ENCODE assay signal across 13 cellular contexts in the genomic region with DNA sequence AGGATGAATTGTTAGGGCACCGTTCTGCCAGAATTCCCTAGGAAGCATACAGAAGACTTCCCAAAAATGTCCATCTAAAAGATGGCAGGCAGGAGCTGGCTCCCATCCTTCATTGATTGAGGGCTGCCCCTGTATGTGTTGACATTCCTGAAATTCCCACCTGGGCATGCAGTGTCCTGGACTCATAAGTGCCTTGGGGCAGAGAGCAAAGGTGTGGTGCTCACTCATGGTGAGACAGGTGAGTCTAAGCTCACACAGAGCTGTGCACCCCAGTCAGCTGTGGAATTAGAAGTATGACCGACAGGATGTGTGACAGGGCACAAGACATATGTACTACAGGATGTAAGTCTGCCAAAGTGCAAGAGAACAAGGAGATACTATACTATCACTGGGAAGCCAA.
A peak's percentile ranks its signal among the peaks of the same experiment; 100 is the strongest.
DNase-seq lines count a peak whose midpoint lies in the region; ATAC-seq and TF ChIP-seq lines count a peak whose summit lies in the region.
"Had no signal": no experiment of that assay in that cellular context is flagged by ENCODE, and none has a peak within 500 bp of the region (broad histone marks: within the 10 kb centered on the region; RNA-seq: fewer than 3 reads in every experiment).

No MANE protein-coding gene starts in this region.

- CTCF ChIA-PET in RWPE1 (lab: Yijun Ruan, JAX) = no interaction called here

- POLR2A ChIA-PET in RWPE1 (lab: Yijun Ruan, JAX; ENCODE audit: low non-redundant PET) = no interaction called here

- no peaks in the 10 kb centered on the region for H3K9me3 Mint-ChIP-seq in activated T-helper 1 cell treated with anti-CD3 and anti-CD28 coated beads, Interleukin-12 subunit alpha, Interleukin-12 subunit beta, Interleukin-2, Interleukin-4 antibody, amounts not matched to agents 30 ng/mL and 10 ng/mL and 1 ng/mL, durations not matched to agents 14 hours and 24 hours and 36 hours

- intact Hi-C loops in activated T-helper 1 cell treated with anti-CD3 and anti-CD28 coated beads, Interleukin-12 subunit alpha, Interleukin-12 subunit beta, Interleukin-2, Interleukin-4 antibody, amounts not matched to agents 30 ng/mL and 10 ng/mL and 1 ng/mL, durations not matched to agents 14 hours and 24 hours and 36 hours (cut with micrococcal nuclease) = no loop called here

- no peaks in the 10 kb centered on the region for H3K4me1 Mint-ChIP-seq in activated T-helper 1 cell treated with anti-CD3 and anti-CD28 coated beads, Interleukin-12 subunit alpha, Interleukin-12 subunit beta, Interleukin-2, Interleukin-4 antibody, amounts not matched to agents 30 ng/mL and 10 ng/mL and 1 ng/mL, durations not matched to agents 14 hours and 24 hours and 36 hours (ENCODE audit: low read depth)
- H3K4me1 Mint-ChIP-seq: B cell had no signal

- H3K36me3 Mint-ChIP-seq in activated T-helper 1 cell treated with anti-CD3 and anti-CD28 coated beads, Interleukin-12 subunit alpha, Interleukin-12 subunit beta, Interleukin-2, Interleukin-4 antibody, amounts not matched to agents 30 ng/mL and 10 ng/mL and 1 ng/mL, durations not matched to agents 14 hours and 24 hours and 36 hours (ENCODE audit: low read depth) = no peaks in the 10 kb centered on the region

- H3K27ac Mint-ChIP-seq in activated T-helper 1 cell treated with anti-CD3 and anti-CD28 coated beads, Interleukin-12 subunit alpha, Interleukin-12 subunit beta, Interleukin-2, Interleukin-4 antibody, amounts not matched to agents 30 ng/mL and 10 ng/mL and 1 ng/mL, durations not matched to agents 14 hours and 24 hours and 36 hours = no peak overlapping the region
- H3K27ac Mint-ChIP-seq: B cell; CD4-positive, alpha-beta T cell; GM23338 had no signal

- no peak for TF ChIP-seq CTCF in RWPE1 (conservative IDR thresholded peaks at IDR 0.05; ENCODE audit: low read depth)

- H3K27me3 Mint-ChIP-seq in activated T-helper 1 cell treated with anti-CD3 and anti-CD28 coated beads, Interleukin-12 subunit alpha, Interleukin-12 subunit beta, Interleukin-2, Interleukin-4 antibody, amounts not matched to agents 30 ng/mL and 10 ng/mL and 1 ng/mL, durations not matched to agents 14 hours and 24 hours and 36 hours (ENCODE audit: insufficient read depth) = peaks cover 4% of the 10 kb centered on the region
- H3K27me3 Mint-ChIP-seq: B cell; CD4-positive, alpha-beta T cell had no signal

- H3K4me3 Mint-ChIP-seq in activated T-helper 1 cell treated with anti-CD3 and anti-CD28 coated beads, Interleukin-12 subunit alpha, Interleukin-12 subunit beta, Interleukin-2, Interleukin-4 antibody, amounts not matched to agents 30 ng/mL and 10 ng/mL and 1 ng/mL, durations not matched to agents 14 hours and 24 hours and 36 hours = no peak overlapping the region
- H3K4me3 Mint-ChIP-seq: B cell; CD4-positive, alpha-beta T cell; GM23338 had no signal

- TF ChIP-seq POLR2A in GM18505 (IDR thresholded peaks at IDR 0.05; ENCODE audit: borderline replicate concordance, extremely low read depth, insufficient read depth, insufficient read length) = no peak

- ATAC-seq in GM18505 (IDR thresholded peaks at IDR 0.05; ENCODE audit: unreplicated experiment) = no peak
- ATAC-seq: GM23338 had no signal

- DNase-seq in ELF-1 (ENCODE audit: low read depth, low spot score) = peak; percentile 36
- peak; percentile 31 for DNase-seq in RWPE1 (ENCODE audit: low spot score)
- DNase-seq in epithelial cell of prostate (ENCODE audit: low read depth, low spot score) = peak; percentile 1
- peak; percentile 47 for DNase-seq in kidney tubule cell (ENCODE audit: low spot score)
- no peak for DNase-seq in activated CD8-positive, alpha-beta memory T cell treated with anti-CD3 and anti-CD28 coated beads, Interleukin-2, amount 50 U/mL, for 4 hours
- no peak for DNase-seq in activated T-helper 1 cell treated with anti-CD3 and anti-CD28 coated beads, Interleukin-12 subunit alpha, Interleukin-12 subunit beta, Interleukin-2, Interleukin-4 antibody, amounts not matched to agents 30 ng/mL and 10 ng/mL and 1 ng/mL, durations not matched to agents 14 hours and 24 hours and 36 hours (ENCODE audit: low spot score)
- DNase-seq: C1 segment of cervical spinal cord; CD4-positive, alpha-beta T cell; DMS79; H7 had no signal

- H3K27ac ChIP-seq in RWPE1 (no peak overlapping the region), epithelial cell of prostate (peak overlapping the region; percentile 78)

Comparison
In these comparisons a context has a peak if more than half of its experiments do, and no peak if none do; other contexts are left out.
1. DNase-seq: peak in ELF-1 (single experiment), RWPE1 (single experiment), epithelial cell of prostate (single experiment) and kidney tubule cell (single experiment); none in activated CD8-positive, alpha-beta memory T cell treated with anti-CD3 and anti-CD28 coated beads, Interleukin-2, amount 50 U/mL, for 4 hours (single experiment) and activated T-helper 1 cell treated with anti-CD3 and anti-CD28 coated beads, Interleukin-12 subunit alpha, Interleukin-12 subunit beta, Interleukin-2, Interleukin-4 antibody, amounts not matched to agents 30 ng/mL and 10 ng/mL and 1 ng/mL, durations not matched to agents 14 hours and 24 hours and 36 hours (single experiment).